ENCODE assay signal across 11 cellular contexts in genomic region chrX:133923113-133923512, GRCh38.
DNase-seq lines count a peak whose midpoint lies in the region; ATAC-seq, FAIRE-seq and TF ChIP-seq lines count a peak whose summit lies in the region.
"Had no signal": no experiment of that assay in that cellular context is flagged by ENCODE, and none has a peak within 500 bp of the region (broad histone marks: within the 10 kb centered on the region; RNA-seq: fewer than 3 reads in every experiment).

No MANE protein-coding gene starts in this region.

- H2AFZ ChIP-seq in OCI-LY7 (ENCODE audit: low read length), result no peak overlapping the region

- H4K20me1 ChIP-seq in OCI-LY7 (ENCODE audit: insufficient read depth, low read length), result no peaks in the 10 kb centered on the region

- no peaks in the 10 kb centered on the region for H3K79me1 ChIP-seq in mesendoderm (ENCODE audit: low read length)

- H3K27ac ChIP-seq in mesendoderm (ENCODE audit: low read depth, low read length), result no peak overlapping the region
- H3K27ac ChIP-seq in OCI-LY7 (ENCODE audit: low read depth, low read length, poor library complexity, severe bottlenecking), result no peak overlapping the region
- H3K27ac ChIP-seq: uterus had no signal

- no peaks in the 10 kb centered on the region for H3K9me3 ChIP-seq in OCI-LY7 (ENCODE audit: low read length)
- H3K9me3 ChIP-seq: uterus had no signal

- H3K4me3 Mint-ChIP-seq in T-helper 1 cell treated with Interleukin-12 subunit alpha and Interleukin-12 subunit beta and Interleukin-4 antibody, amounts not matched to agents 30 μg/mL and 1 μg/mL, for 36 hours, result peak overlapping the region; percentile 69

- peak overlapping the region; percentile 76 for H3K27ac Mint-ChIP-seq in T-helper 1 cell treated with Interleukin-12 subunit alpha and Interleukin-12 subunit beta and Interleukin-4 antibody, amounts not matched to agents 30 μg/mL and 1 μg/mL, for 36 hours

- H2BK5ac ChIP-seq in mesendoderm (ENCODE audit: low read length), result no peak overlapping the region

- H2BK120ac ChIP-seq in mesendoderm (ENCODE audit: low read depth, low read length), result no peak overlapping the region

- H3K9me2 ChIP-seq in OCI-LY7 (ENCODE audit: insufficient read depth, low read length), result no peaks in the 10 kb centered on the region

- H3K27me3 Mint-ChIP-seq in T-helper 1 cell treated with Interleukin-12 subunit alpha and Interleukin-12 subunit beta and Interleukin-4 antibody, amounts not matched to agents 30 μg/mL and 1 μg/mL, for 36 hours (ENCODE audit: low read depth), result no peaks in the 10 kb centered on the region

- intact Hi-C loops in left cardiac atrium (cut with DNase I), result loop anchor here in 1 of 2 donors (5.0 kb wide), 1 partner anchor 131 kb away; no protein-coding TSS in a partner anchor
- intact Hi-C loops in OCI-LY7 (cut with micrococcal nuclease; ENCODE audit: unreplicated experiment), result no loop called here

- TF ChIP-seq CTCF in OCI-LY7 (conservative IDR thresholded peaks at IDR 0.05; ENCODE audit: low read length) (no peak), D721Med (IDR thresholded peaks at IDR 0.05; ENCODE audit: insufficient read depth, missing control alignments) (no peak)

- no peaks in the 10 kb centered on the region for H3K27me3 ChIP-seq in mesendoderm (ENCODE audit: insufficient read depth, low read length, poor library complexity)

- no peak overlapping the region for H3K23ac ChIP-seq in mesendoderm (ENCODE audit: low read length)

- POLR2A ChIA-PET in OCI-LY7 (lab: Charles Lee), result no interaction called here

- no peaks in the 10 kb centered on the region for H3K79me2 ChIP-seq in mesendoderm (ENCODE audit: control insufficient read depth, insufficient read depth, low read length)
- H3K79me2 ChIP-seq in OCI-LY7 (ENCODE audit: insufficient read depth, low read depth, low read length), result no peaks in the 10 kb centered on the region

- BruUV-seq in OCI-LY7 (replicated peaks; lab: Mats Ljungman, UMichigan), result no TSS peak

- no peaks in the 10 kb centered on the region for H3K36me3 Mint-ChIP-seq in T-helper 1 cell treated with Interleukin-12 subunit alpha and Interleukin-12 subunit beta and Interleukin-4 antibody, amounts not matched to agents 30 μg/mL and 1 μg/mL, for 36 hours (ENCODE audit: low read depth)

- DNase-seq in H4 (ENCODE audit: low spot score) (peak; percentile 7), mesendoderm (peak; percentile 15), HTR-8/SVneo (ENCODE audit: insufficient read length, low spot score) (no peak), left cardiac atrium (no peak), OCI-LY7 (ENCODE audit: low spot score) (no peak), D721Med (ENCODE audit: insufficient read length, low spot score) (no peak)
- DNase-seq: NCI-H146, uterus had no signal

- peak; percentile 76 for ATAC-seq in GM18498 (IDR thresholded peaks at IDR 0.05; ENCODE audit: unreplicated experiment)
- ATAC-seq in left cardiac atrium, result no peak

- H2BK15ac ChIP-seq in mesendoderm (replicated peaks; ENCODE audit: low read depth), result no peak overlapping the region

- WGBS in mesendoderm (ENCODE audit: extremely low coverage, insufficient coverage, low lambda C conversion rate), result no CpG with 5 or more reads among the region's 5 CpGs

- H3K56ac ChIP-seq in mesendoderm (ENCODE audit: low read length), result no peak overlapping the region

- CTCF ChIA-PET in OCI-LY7 (lab: Charles Lee; ENCODE audit: unreplicated experiment), result no interaction called here

- FAIRE-seq in HTR-8/SVneo (lab: Jason Lieb, UNC) (no peak), D721Med (lab: Jason Lieb, UNC) (no peak)
- FAIRE-seq: G401.6 had no signal

- no peak overlapping the region for H4K8ac ChIP-seq in mesendoderm (ENCODE audit: low read depth, low read length)

- no peak overlapping the region for H3K9ac ChIP-seq in mesendoderm (ENCODE audit: low read length)

- H3K36me3 ChIP-seq in mesendoderm (ENCODE audit: control insufficient read depth, insufficient read depth, low read length) (no peaks in the 10 kb centered on the region), OCI-LY7 (ENCODE audit: insufficient read depth, low read length) (no peaks in the 10 kb centered on the region)
- H3K36me3 ChIP-seq: uterus had no signal

- no peak overlapping the region for H4K5ac ChIP-seq in mesendoderm (ENCODE audit: low read length)

- H3K4me1 Mint-ChIP-seq in T-helper 1 cell treated with Interleukin-12 subunit alpha and Interleukin-12 subunit beta and Interleukin-4 antibody, amounts not matched to agents 30 μg/mL and 1 μg/mL, for 36 hours (ENCODE audit: low read depth), result peaks cover 9% of the 10 kb centered on the region

- no peak overlapping the region for H3K4ac ChIP-seq in mesendoderm (ENCODE audit: low read depth, low read length)

- no peak overlapping the region for H2AK5ac ChIP-seq in mesendoderm (ENCODE audit: low read length)

- no peaks in the 10 kb centered on the region for H3K4me1 ChIP-seq in mesendoderm (ENCODE audit: control insufficient read depth, low read depth, low read length)
- no peaks in the 10 kb centered on the region for H3K4me1 ChIP-seq in OCI-LY7 (ENCODE audit: insufficient read depth, low read length, poor library complexity, severe bottlenecking)
- H3K4me1 ChIP-seq: uterus had no signal

- H3K4me2 ChIP-seq in mesendoderm (ENCODE audit: low read length), result no peak overlapping the region
- no peak overlapping the region for H3K4me2 ChIP-seq in OCI-LY7 (ENCODE audit: low read length)

- H3K9me3 Mint-ChIP-seq in T-helper 1 cell treated with Interleukin-12 subunit alpha and Interleukin-12 subunit beta and Interleukin-4 antibody, amounts not matched to agents 30 μg/mL and 1 μg/mL, for 36 hours, result no peaks in the 10 kb centered on the region

- H3K18ac ChIP-seq in mesendoderm (ENCODE audit: low read length), result no peak overlapping the region

- no peak overlapping the region for H3K4me3 ChIP-seq in mesendoderm (ENCODE audit: low read length)
- H3K4me3 ChIP-seq in OCI-LY7 (ENCODE audit: low read depth, low read length, poor library complexity, severe bottlenecking), result no peak overlapping the region
- H3K4me3 ChIP-seq: uterus had no signal

Comparison
In these comparisons a context has a peak if more than half of its experiments do, and no peak if none do; other contexts are left out.
1. DNase-seq: peak in H4 (single experiment) and mesendoderm (single experiment); none in HTR-8/SVneo (single experiment), left cardiac atrium (single experiment), OCI-LY7 (single experiment) and D721Med (single experiment).